Comparison of ENCODE assay signal across 1 cellular context in genomic region chr12:11884661-11885060, GRCh38.
TF ChIP-seq lines count a peak whose summit lies in the region.

No MANE protein-coding gene starts in this region.

TF ChIP-seq in IMR-90, 13 proteins besides CTCF, POLR2A, EP300 and RAD21 (continued from another document):
- TF ChIP-seq ELK1 (IDR thresholded peaks at IDR 0.05; ENCODE audit: borderline replicate concordance, low read depth, low read length), result no peak
- TF ChIP-seq RFX5 (IDR thresholded peaks at IDR 0.05; ENCODE audit: low read depth, low read length), result no peak
- no peak for TF ChIP-seq CEBPB (IDR thresholded peaks at IDR 0.05; ENCODE audit: low read depth, low read length)
- TF ChIP-seq RCOR1 (IDR thresholded peaks at IDR 0.05; ENCODE audit: insufficient replicate concordance, low read length), result no peak
- no peak for TF ChIP-seq NFE2L2 (IDR thresholded peaks at IDR 0.05; ENCODE audit: low read depth, low read length)
- TF ChIP-seq MAZ (IDR thresholded peaks at IDR 0.05; ENCODE audit: borderline replicate concordance, low read depth, low read length), result no peak
